In the genomic region with DNA sequence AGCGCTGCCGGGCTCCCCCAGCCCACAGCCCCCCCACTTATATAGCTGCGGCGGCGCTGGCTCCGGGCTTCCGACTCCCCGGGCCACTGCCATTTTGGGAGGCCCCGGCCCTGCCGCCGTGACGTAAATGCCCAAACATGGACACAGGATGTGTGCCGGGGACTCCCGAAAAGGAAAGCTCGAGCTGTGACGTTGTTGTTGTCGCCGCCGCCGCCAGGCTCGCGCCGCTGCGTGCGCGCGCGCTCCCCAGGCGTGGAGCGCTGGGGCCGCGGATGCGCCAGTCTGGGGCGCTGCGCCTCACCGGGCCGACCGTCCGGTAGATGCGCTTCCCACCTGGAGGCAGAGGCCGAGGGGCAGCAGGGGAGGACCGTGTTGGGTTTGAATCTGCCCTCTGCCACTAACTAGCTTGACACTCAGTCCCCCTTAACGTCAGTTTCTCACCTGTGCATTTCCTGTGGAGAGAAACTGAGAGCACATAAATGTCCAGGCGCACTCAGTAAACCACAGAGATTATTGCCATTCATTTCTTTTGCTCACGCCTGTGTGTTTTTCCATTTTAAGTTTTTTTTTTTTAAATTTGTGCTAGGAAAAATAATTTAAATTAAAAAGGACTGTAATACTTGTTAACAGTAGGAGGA, we compare ENCODE assay signal across 9 cellular contexts.
A peak's percentile ranks its signal among the peaks of the same experiment; 100 is the strongest.
DNase-seq lines count a peak whose midpoint lies in the region; ATAC-seq and TF ChIP-seq lines count a peak whose summit lies in the region.
"Had no signal": no experiment of that assay in that cellular context is flagged by ENCODE, and none has a peak within 500 bp of the region (broad histone marks: within the 10 kb centered on the region; RNA-seq: fewer than 3 reads in every experiment).

A gene (minus strand): TSS at position 15 of the 638 bp plus-strand sequence. CDS start 231 bp downstream, outside the sequence.

- ATAC-seq in GM18907 (IDR thresholded peaks at IDR 0.05; ENCODE audit: unreplicated experiment) (peak; percentile 88), HG03135 (IDR thresholded peaks at IDR 0.05; ENCODE audit: unreplicated experiment) (peak; percentile 93)
- ATAC-seq in activated CD4-positive, CD25-positive, alpha-beta regulatory T cell treated with anti-CD3 and anti-CD28 coated beads, Interleukin-2, amount 50 U/mL, for 24 hours, result peak; percentile 94

- TF ChIP-seq CTCF in 22Rv1 (IDR thresholded peaks at IDR 0.05), result peak; percentile 20; the same call in 1 of the 2 replicates

- DNase-seq in NCI-H2196 treated with DMSO at 0.1 percent for 48 hours (lab: John Stamatoyannopoulos, UW; ENCODE audit: unreplicated experiment), result peak; percentile 47
- peak; percentile 93 for DNase-seq in central memory CD4-positive, alpha-beta T cell
- peak; percentile 64 for DNase-seq in kidney tubule cell (ENCODE audit: low spot score)
- DNase-seq in stimulated activated CD4-positive, alpha-beta T cell treated with anti-CD3 and anti-CD28 coated beads, Interleukin-4, amount 100 ng/mL, for 1 hour, result peak; percentile 88

- no peak within 1 kb of the TSS for H3K27ac ChIP-seq in 22Rv1
- H3K27ac ChIP-seq: BLaER1 had no signal
